9 cellular contexts compared by ENCODE assay signal in genomic region chr17:40312131-40312731, GRCh38. TPM values are rescaled to one million over a fixed set of nuclear protein-coding genes. Genes with fewer than 3 reads are reported as not detected.
DNase-seq lines count a peak whose midpoint lies in the region; ATAC-seq, FAIRE-seq and TF ChIP-seq lines count a peak whose summit lies in the region.
"Had no signal": no experiment of that assay in that cellular context is flagged by ENCODE, and none has a peak within 500 bp of the region (broad histone marks: within the 10 kb centered on the region; RNA-seq: fewer than 3 reads in every experiment).

No MANE protein-coding gene starts in this region.

- DNase-seq in GM06990 (ENCODE audit: extremely low read depth, insufficient read length), result no peak
- DNase-seq in RCC 7860 (ENCODE audit: low spot score), result peak; percentile 65
- DNase-seq in cardiac septum (ENCODE audit: low spot score), result peak; percentile 88
- DNase-seq in sigmoid colon, result peak; percentile 68
- no peak for DNase-seq in stimulated activated CD4-positive, alpha-beta T cell treated with anti-CD3 and anti-CD28 coated beads, Interleukin-2, amount 100 ng/mL, for 48 hours

- FAIRE-seq in RCC 7860 (lab: Jason Lieb, UNC), result peak; percentile 61

- no peak for ATAC-seq in HG03521 (IDR thresholded peaks at IDR 0.05; ENCODE audit: unreplicated experiment)
- ATAC-seq in GM19328 (IDR thresholded peaks at IDR 0.05; ENCODE audit: unreplicated experiment), result no peak
- ATAC-seq in HG03520 (IDR thresholded peaks at IDR 0.05; ENCODE audit: unreplicated experiment), result no peak

- H3K9me3 ChIP-seq in sigmoid colon, result no peaks in the 10 kb centered on the region

- TF ChIP-seq CTCF in GM06990 (IDR thresholded peaks at IDR 0.05; ENCODE audit: insufficient read depth, low read length, poor library complexity, severe bottlenecking) (no peak), sigmoid colon (IDR thresholded peaks at IDR 0.05) (no peak)

- H3K4me3 ChIP-seq in GM06990 (replicated peaks; ENCODE audit: low read depth, low read length) (0 out of 2 replicates have a peak overlapping the region, but pooled peaks have one; percentile 7), sigmoid colon (no peak overlapping the region)

- TF ChIP-seq EP300 in sigmoid colon (IDR thresholded peaks at IDR 0.05), result peak in 1 of 4 donors; percentile 41

- peak overlapping the region; percentile 76 to 96 (median 84) for H3K27ac ChIP-seq in sigmoid colon

- intact Hi-C loops in cardiac septum (cut with DNase I), result no loop called here
- intact Hi-C loops in sigmoid colon (cut with DNase I), result no loop called here

- 58 to 77% methylated on average over 7 of the region's 7 CpGs for WGBS in sigmoid colon, 2 donors

- H3K27me3 ChIP-seq in GM06990 (replicated peaks; ENCODE audit: control insufficient read depth, insufficient read depth, low read length), result no peaks in the 10 kb centered on the region
- no peaks in the 10 kb centered on the region for H3K27me3 ChIP-seq in sigmoid colon

- H3K36me3 ChIP-seq in GM06990 (ENCODE audit: control insufficient read depth, insufficient read depth, low read length) (no peaks in the 10 kb centered on the region), sigmoid colon (no peaks in the 10 kb centered on the region)

- TF ChIP-seq POLR2A in sigmoid colon (IDR thresholded peaks at IDR 0.05), result no peak

- peaks cover 0 to 100% (median 97%) of the 10 kb centered on the region in 4 donors for H3K4me1 ChIP-seq in sigmoid colon

RNA-seq across cellular contexts. Expression of gene RARA, which starts 3.3 kb away (rescaled TPM):
- total RNA-seq in cardiac septum, result 30.7 TPM
- 10 to 100 TPM; 15.8 to 27.3 (median 20.5) TPM for total RNA-seq in sigmoid colon
- polyA plus RNA-seq in sigmoid colon, result 10 to 100 TPM; 26.4 to 29.6 (median 27.8) TPM

RNA-seq across cellular contexts. Expression of gene CDC6, which starts 24.6 kb away (rescaled TPM):
- total RNA-seq in cardiac septum (0.75 TPM), sigmoid colon (1 to 10 TPM in 1 of 4 donors, under 1 TPM in 2, not detected in 1; 0.33 to 1.5 (median 0.83) TPM)
- polyA plus RNA-seq in sigmoid colon, result 10 to 100 TPM in 1 of 3 donors, 1 to 10 TPM in 2; 2.4 to 10.9 (median 8.6) TPM

RNA-seq across cellular contexts. Expression of gene GJD3, which starts 52.3 kb away (rescaled TPM):
- 2.6 TPM for total RNA-seq in cardiac septum
- 1 to 10 TPM in 1 of 4 donors, under 1 TPM in 1, not detected in 2; 0.49 to 2.1 TPM for total RNA-seq in sigmoid colon
- polyA plus RNA-seq in sigmoid colon, result under 1 TPM in 1 of 3 donors, not detected in 2; 0.64 TPM
- total RNA-seq: H4 had no signal

Comparison
In these comparisons a context has a peak if more than half of its experiments do, and no peak if none do; other contexts are left out.
1. DNase-seq: peak in RCC 7860 (single experiment), cardiac septum (single experiment) and sigmoid colon (single experiment); none in GM06990 (single experiment) and stimulated activated CD4-positive, alpha-beta T cell treated with anti-CD3 and anti-CD28 coated beads, Interleukin-2, amount 100 ng/mL, for 48 hours (0 of 2).